Comparison of ENCODE assay signal across 9 cellular contexts in the genomic region with DNA sequence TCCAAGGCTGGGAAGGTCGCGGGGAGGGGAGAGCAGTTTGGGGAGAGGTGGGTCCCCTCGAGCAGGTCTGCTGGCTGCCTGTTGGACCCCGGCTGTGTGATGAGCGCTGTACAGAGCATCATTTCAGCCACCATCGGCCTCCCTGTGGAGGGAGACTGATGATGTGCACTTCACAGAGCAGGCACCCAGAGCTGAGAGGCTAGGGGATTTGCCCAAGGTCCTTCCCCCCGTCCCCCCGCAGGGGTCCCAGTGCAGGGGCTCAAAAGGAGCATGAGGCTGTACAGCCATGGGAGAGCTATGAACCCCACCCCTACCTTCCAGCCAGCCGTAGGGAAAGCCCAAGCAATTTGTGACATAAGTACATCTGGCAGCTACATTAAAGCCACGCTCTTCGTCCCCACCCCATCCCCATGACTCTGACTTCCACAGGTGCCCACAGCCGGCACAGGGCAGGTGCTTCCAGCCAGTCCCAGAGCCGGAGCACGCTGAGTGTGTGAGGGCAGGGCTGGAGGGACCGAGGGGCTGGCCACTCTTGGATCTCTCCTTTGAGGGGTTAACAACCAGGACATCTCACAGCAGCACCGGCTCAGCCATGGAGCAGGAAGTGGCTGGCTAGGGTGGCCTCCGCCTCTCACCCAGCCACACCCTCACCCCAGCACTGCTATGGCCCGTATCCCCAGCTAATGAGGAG. TPM values are rescaled to one million over a fixed set of nuclear protein-coding genes. Genes with fewer than 3 reads are reported as not detected.
A peak's percentile ranks its signal among the peaks of the same experiment; 100 is the strongest.
DNase-seq lines count a peak whose midpoint lies in the region; ATAC-seq and TF ChIP-seq lines count a peak whose summit lies in the region.
"Had no signal": no experiment of that assay in that cellular context is flagged by ENCODE, and none has a peak within 500 bp of the region (broad histone marks: within the 10 kb centered on the region; RNA-seq: fewer than 3 reads in every experiment).

No MANE protein-coding gene starts in this region.

- TF ChIP-seq CTCF in DND-41 (IDR thresholded peaks at IDR 0.05; ENCODE audit: borderline replicate concordance, extremely low read depth, low read length, poor library complexity, severe bottlenecking) (no peak), OCI-LY7 (conservative IDR thresholded peaks at IDR 0.05; ENCODE audit: low read length) (no peak), chondrocyte (IDR thresholded peaks at IDR 0.05) (no peak), neutrophil (IDR thresholded peaks at IDR 0.05) (no peak)

- H3K4me1 Mint-ChIP-seq in chondrocyte (ENCODE audit: low read depth), result peaks cover 9% of the 10 kb centered on the region

- H3K4me2 ChIP-seq in DND-41 (ENCODE audit: insufficient read depth, low read length) (peak overlapping the region; percentile 55), OCI-LY7 (ENCODE audit: low read length) (peak overlapping the region; percentile 74)

- H3K36me3 Mint-ChIP-seq in chondrocyte (ENCODE audit: low read depth), result peaks cover 1% of the 10 kb centered on the region

- peak overlapping the region; percentile 69 for H3K4me3 Mint-ChIP-seq in chondrocyte (ENCODE audit: unreplicated experiment)

- peaks cover 18% of the 10 kb centered on the region; the same call in 1 of the 2 replicates for H3K36me3 ChIP-seq in DND-41 (ENCODE audit: insufficient read depth, low read length)
- H3K36me3 ChIP-seq in OCI-LY7 (ENCODE audit: insufficient read depth, low read length), result peaks cover 14% of the 10 kb centered on the region; the same call in 1 of the 2 replicates
- no peaks in the 10 kb centered on the region for H3K36me3 ChIP-seq in neutrophil

- peaks cover 39% of the 10 kb centered on the region for H3K79me2 ChIP-seq in DND-41 (ENCODE audit: insufficient read depth, low read length)
- H3K79me2 ChIP-seq in OCI-LY7 (ENCODE audit: insufficient read depth, low read depth, low read length), result peaks cover 28% of the 10 kb centered on the region

- H3K9me3 Mint-ChIP-seq in chondrocyte (ENCODE audit: low read depth), result no peaks in the 10 kb centered on the region

- no peaks in the 10 kb centered on the region for H3K27me3 ChIP-seq in DND-41 (ENCODE audit: insufficient read depth, low read length, poor library complexity)
- H3K27me3 ChIP-seq in neutrophil, result peaks cover 49% of the 10 kb centered on the region

- peak overlapping the region; percentile 14; the same call in 1 of the 2 replicates for H3K9ac ChIP-seq in DND-41 (ENCODE audit: low read depth, low read length)

- POLR2A ChIA-PET in OCI-LY7 (lab: Charles Lee), result interaction anchor here (1.4 kb wide), 1 partner anchor 99 kb away, joined by 3 read pairs; no protein-coding TSS in a partner anchor

- CTCF ChIA-PET in OCI-LY7 (lab: Charles Lee; ENCODE audit: unreplicated experiment), result interaction anchor here (0.6 to 0.9 kb wide), 2 partner anchors 118 to 1869 kb away, joined by 3 to 13 read pairs; no protein-coding TSS in a partner anchor

- no peak for ATAC-seq in DND-41 (ENCODE audit: insufficient read depth, low read depth)
- ATAC-seq in HG02678 (IDR thresholded peaks at IDR 0.05; ENCODE audit: unreplicated experiment), result no peak
- no peak for ATAC-seq in HG03045 (IDR thresholded peaks at IDR 0.05; ENCODE audit: unreplicated experiment)

- H3K27ac ChIP-seq in DND-41 (ENCODE audit: low read length), result peak overlapping the region; percentile 42; the same call in 1 of the 2 replicates
- H3K27ac ChIP-seq in OCI-LY7 (ENCODE audit: low read depth, low read length, poor library complexity, severe bottlenecking), result no peak overlapping the region
- peak overlapping the region; percentile 89 for H3K27ac ChIP-seq in neutrophil

- peak; percentile 15 for DNase-seq in DND-41
- DNase-seq in OCI-LY7 (ENCODE audit: low spot score), result no peak
- no peak for DNase-seq in chondrocyte (ENCODE audit: low spot score)
- no peak for DNase-seq in cerebellum (ENCODE audit: low spot score)
- DNase-seq in stimulated activated CD4-positive, alpha-beta T cell treated with anti-CD3 and anti-CD28 coated beads, Interleukin-4, amount 100 ng/mL, for 24 hours, result no peak

- H3K4me3 ChIP-seq in DND-41 (ENCODE audit: low read depth in 1 of 2, low read length in 2 of 2) (no peak overlapping the region), OCI-LY7 (ENCODE audit: low read depth, low read length, poor library complexity, severe bottlenecking) (peak overlapping the region; percentile 90), neutrophil (ENCODE audit: low read depth in 1 of 2, low read length in 1 of 2) (peak overlapping the region; percentile 79 to 92)

- intact Hi-C loops in OCI-LY7 (cut with micrococcal nuclease; ENCODE audit: unreplicated experiment), result loop anchor here (5.0 to 10.0 kb wide), 3 partner anchors 36 to 459 kb away; no protein-coding TSS in a partner anchor

- H3K27ac Mint-ChIP-seq in chondrocyte (ENCODE audit: unreplicated experiment), result no peak overlapping the region

- no peaks in the 10 kb centered on the region for H3K9me2 ChIP-seq in OCI-LY7 (ENCODE audit: insufficient read depth, low read length)

- no peaks in the 10 kb centered on the region for H3K9me3 ChIP-seq in DND-41 (ENCODE audit: insufficient read depth, low read length, severe bottlenecking)
- H3K9me3 ChIP-seq in OCI-LY7 (ENCODE audit: low read length), result no peaks in the 10 kb centered on the region
- H3K9me3 ChIP-seq in neutrophil, result no peaks in the 10 kb centered on the region

- no TSS peak for BruUV-seq in OCI-LY7 (replicated peaks; lab: Mats Ljungman, UMichigan)

- H4K20me1 ChIP-seq in DND-41 (ENCODE audit: insufficient read depth, low read length), result no peaks in the 10 kb centered on the region
- no peaks in the 10 kb centered on the region for H4K20me1 ChIP-seq in OCI-LY7 (ENCODE audit: insufficient read depth, low read length)

- H3K4me1 ChIP-seq in DND-41 (ENCODE audit: insufficient read depth, low read length), result peaks cover 15% of the 10 kb centered on the region
- H3K4me1 ChIP-seq in OCI-LY7 (ENCODE audit: insufficient read depth, low read length, poor library complexity, severe bottlenecking), result peaks cover 12% of the 10 kb centered on the region
- H3K4me1 ChIP-seq in neutrophil (ENCODE audit: control insufficient read depth in 1 of 2, insufficient read depth in 1 of 2, low read depth in 1 of 2, low read length in 1 of 2), result peaks cover 27 to 28% of the 10 kb centered on the region in 2 experiments

- H3K27me3 Mint-ChIP-seq in chondrocyte (ENCODE audit: low read depth), result peaks cover 17% of the 10 kb centered on the region

- peak overlapping the region; percentile 74 for H2AFZ ChIP-seq in DND-41 (ENCODE audit: low read depth, low read length)
- H2AFZ ChIP-seq in OCI-LY7 (ENCODE audit: low read length), result peak overlapping the region; percentile 19; the same call in 1 of the 2 replicates

RNA-seq across cellular contexts. Expression of gene FAM78A, which starts 2.3 kb away (rescaled TPM):
- 17.8 and 25.0 TPM in 2 replicates for total RNA-seq in OCI-LY7 (2014; rRNA removed; shearing (Covaris generic))
- 35.0 and 38.4 TPM in 2 replicates for total RNA-seq in OCI-LY7 (2022)
- total RNA-seq in chondrocyte, result 1.4 to 1.6 TPM (median 1.5 TPM) in 3 replicates
- 1.7 TPM for total RNA-seq in cerebellum

RNA-seq across cellular contexts. Expression of gene PLPP7, which starts 11.0 kb away (rescaled TPM):
- 0.16 and 0.46 TPM in 2 replicates for total RNA-seq in OCI-LY7 (2014; rRNA removed; shearing (Covaris generic))
- 0.11 and 0.28 TPM in 2 replicates for total RNA-seq in OCI-LY7 (2022)
- total RNA-seq in chondrocyte, result 1.1 to 2.3 TPM (median 1.5 TPM) in 3 replicates
- 6.6 TPM for total RNA-seq in cerebellum
- total RNA-seq: HT-29 had no signal

Comparison
In these comparisons a context has a peak if more than half of its experiments do, and no peak if none do; other contexts are left out.
1. H3K4me3 ChIP-seq: peak in OCI-LY7 (single experiment) and neutrophil (2 of 2); none in DND-41 (0 of 2).